In the genomic region with DNA sequence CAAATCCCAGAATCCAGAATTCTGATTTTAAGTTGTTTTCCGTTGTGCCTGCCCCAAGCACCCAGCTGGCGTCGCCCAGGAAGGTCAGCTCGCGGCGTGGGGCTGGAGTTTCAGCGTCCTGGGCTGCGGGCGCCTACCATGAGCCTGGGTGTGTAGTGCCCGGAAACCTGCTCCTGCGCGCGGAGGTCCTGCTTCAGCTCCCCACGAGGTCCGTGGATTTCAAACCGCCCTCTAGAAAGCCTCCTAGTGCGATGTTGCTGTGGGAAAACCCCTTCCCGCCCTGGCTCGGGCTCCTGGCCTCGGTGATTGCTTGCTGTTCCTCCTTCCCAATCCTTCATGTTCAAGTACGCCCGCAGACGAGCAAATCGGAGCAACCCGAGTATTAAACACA, we compare ENCODE assay signal across 12 cellular contexts. TPM values are rescaled to one million over a fixed set of nuclear protein-coding genes. Genes with fewer than 3 reads are reported as not detected.
"Had no signal": no experiment of that assay in that cellular context is flagged by ENCODE, and none has a peak within 500 bp of the region (broad histone marks: within the 10 kb centered on the region; RNA-seq: fewer than 3 reads in every experiment).

No MANE protein-coding gene starts in this region.

- H3K27me3 ChIP-seq: ovary had no signal

- H3K4me1 ChIP-seq: heart left ventricle, stomach had no signal

- H3K9me3 ChIP-seq: mucosa of descending colon, ovary had no signal

- DNase-seq: cortex of kidney; dorsolateral prefrontal cortex; effector CD8-positive, alpha-beta T cell; heart left ventricle; natural killer cell; ovary; stimulated activated CD4-positive, alpha-beta T cell treated with anti-CD3 and anti-CD28 coated beads, Interleukin-12 subunit alpha, Interleukin-12 subunit beta, amount 100 ng/mL, for 4 hours; stomach had no signal

- H3K4me1 Mint-ChIP-seq: natural killer cell, neural crest cell had no signal

- ATAC-seq: right cardiac atrium had no signal

- H3K36me3 ChIP-seq: heart left ventricle, ovary, stomach had no signal

- H3K4me3 ChIP-seq: dorsolateral prefrontal cortex, heart left ventricle, mucosa of descending colon, ovary, stomach had no signal

- H3K27ac ChIP-seq: dorsolateral prefrontal cortex, heart left ventricle, ovary, stomach had no signal

- H3K36me3 Mint-ChIP-seq: natural killer cell had no signal

- H3K27ac Mint-ChIP-seq: natural killer cell had no signal

- H3K4me3 Mint-ChIP-seq: natural killer cell, neural crest cell had no signal

- H3K9me3 Mint-ChIP-seq: natural killer cell had no signal

RNA-seq across cellular contexts. Expression of gene NRN1, which starts 51.3 kb away (rescaled TPM):
- total RNA-seq: natural killer cell had no signal
- polyA plus RNA-seq: mammary epithelial cell had no signal
